Comparison of ENCODE assay signal across 1 cellular context in the genomic region with DNA sequence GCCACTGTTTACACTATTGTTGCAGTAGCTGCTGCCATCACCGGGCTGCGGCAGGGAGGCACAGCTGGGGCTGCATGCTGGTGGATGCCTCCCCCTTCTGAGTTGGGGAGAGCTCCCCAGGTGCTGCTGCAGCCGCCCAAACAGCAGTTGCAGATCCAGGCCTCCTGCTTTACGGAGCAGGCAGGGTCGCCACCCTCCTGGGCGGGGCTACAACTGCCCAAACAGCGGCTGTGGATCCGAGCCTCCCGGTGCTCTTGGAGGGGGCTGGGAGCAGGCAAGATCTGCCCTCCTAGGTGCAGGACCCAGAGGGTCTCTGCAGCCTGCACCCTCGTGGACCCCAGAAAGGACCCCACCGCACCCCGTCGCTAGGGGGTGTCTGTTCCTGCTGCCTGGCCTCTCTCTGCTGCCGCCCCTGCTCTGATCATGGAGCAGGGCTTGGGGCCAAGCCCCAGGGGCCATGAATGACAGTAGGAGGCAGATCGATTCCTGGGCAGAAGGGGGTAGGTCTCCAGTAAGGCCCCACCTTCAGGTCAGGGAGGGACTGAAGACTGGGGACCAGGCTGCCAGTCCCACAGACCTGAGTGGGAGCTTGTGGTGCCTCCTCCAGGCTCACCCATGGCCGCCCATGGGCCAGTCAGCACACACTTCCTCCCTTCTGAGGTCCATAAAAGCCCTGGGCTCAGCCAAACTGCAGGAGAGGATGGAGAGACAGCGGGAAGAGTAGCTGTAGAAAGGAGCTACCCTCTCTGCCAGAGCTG.
TF ChIP-seq lines count a peak whose summit lies in the region.

No MANE protein-coding gene starts in this region.

TF ChIP-seq in K562, 482 proteins besides CTCF, POLR2A, EP300 and RAD21 (continued from another document and continues in another):
- TF ChIP-seq, protein P1, sequence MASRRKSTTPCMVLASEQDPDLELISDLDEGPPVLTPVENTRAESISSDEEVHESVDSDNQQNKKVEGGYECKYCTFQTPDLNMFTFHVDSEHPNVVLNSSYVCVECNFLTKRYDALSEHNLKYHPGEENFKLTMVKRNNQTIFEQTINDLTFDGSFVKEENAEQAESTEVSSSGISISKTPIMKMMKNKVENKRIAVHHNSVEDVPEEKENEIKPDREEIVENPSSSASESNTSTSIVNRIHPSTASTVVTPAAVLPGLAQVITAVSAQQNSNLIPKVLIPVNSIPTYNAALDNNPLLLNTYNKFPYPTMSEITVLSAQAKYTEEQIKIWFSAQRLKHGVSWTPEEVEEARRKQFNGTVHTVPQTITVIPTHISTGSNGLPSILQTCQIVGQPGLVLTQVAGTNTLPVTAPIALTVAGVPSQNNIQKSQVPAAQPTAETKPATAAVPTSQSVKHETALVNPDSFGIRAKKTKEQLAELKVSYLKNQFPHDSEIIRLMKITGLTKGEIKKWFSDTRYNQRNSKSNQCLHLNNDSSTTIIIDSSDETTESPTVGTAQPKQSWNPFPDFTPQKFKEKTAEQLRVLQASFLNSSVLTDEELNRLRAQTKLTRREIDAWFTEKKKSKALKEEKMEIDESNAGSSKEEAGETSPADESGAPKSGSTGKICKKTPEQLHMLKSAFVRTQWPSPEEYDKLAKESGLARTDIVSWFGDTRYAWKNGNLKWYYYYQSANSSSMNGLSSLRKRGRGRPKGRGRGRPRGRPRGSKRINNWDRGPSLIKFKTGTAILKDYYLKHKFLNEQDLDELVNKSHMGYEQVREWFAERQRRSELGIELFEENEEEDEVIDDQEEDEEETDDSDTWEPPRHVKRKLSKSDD (conservative IDR thresholded peaks at IDR 0.05; ENCODE audit: low read length): no peak
- no peak for TF ChIP-seq CEBPG (CRISPR knock-in tag; IDR thresholded peaks at IDR 0.05)
- TF ChIP-seq CEBPG (tag; conservative IDR thresholded peaks at IDR 0.05 in 1 of 2, IDR thresholded peaks at IDR 0.05 in 1 of 2): no peak
- TF ChIP-seq MBD2 (IDR thresholded peaks at IDR 0.05; ENCODE audit: borderline replicate concordance, low read depth): no peak
- TF ChIP-seq U2AF1 (optimal IDR thresholded peaks at IDR 0.05; ENCODE audit: low read depth, low read length): no peak
- TF ChIP-seq CBX2 (IDR thresholded peaks at IDR 0.05; ENCODE audit: insufficient read depth, low read length, poor library complexity, severe bottlenecking): no peak
- no peak for TF ChIP-seq ESRRA (IDR thresholded peaks at IDR 0.05; ENCODE audit: borderline replicate concordance, low read depth)
- no peak for TF ChIP-seq ATF1 (CRISPR knock-in tag; IDR thresholded peaks at IDR 0.05)
- peak; percentile 50 for TF ChIP-seq ATF1 (tag; IDR thresholded peaks at IDR 0.05)
- TF ChIP-seq MYC (IDR thresholded peaks at IDR 0.05; ENCODE audit: low read depth, low read length): peak; percentile 21; the same call in 1 of the 2 replicates
- TF ChIP-seq MYC (CRISPR knock-in tag; IDR thresholded peaks at IDR 0.05; ENCODE audit: borderline replicate concordance, low read depth): no peak
- TF ChIP-seq, protein P2, sequence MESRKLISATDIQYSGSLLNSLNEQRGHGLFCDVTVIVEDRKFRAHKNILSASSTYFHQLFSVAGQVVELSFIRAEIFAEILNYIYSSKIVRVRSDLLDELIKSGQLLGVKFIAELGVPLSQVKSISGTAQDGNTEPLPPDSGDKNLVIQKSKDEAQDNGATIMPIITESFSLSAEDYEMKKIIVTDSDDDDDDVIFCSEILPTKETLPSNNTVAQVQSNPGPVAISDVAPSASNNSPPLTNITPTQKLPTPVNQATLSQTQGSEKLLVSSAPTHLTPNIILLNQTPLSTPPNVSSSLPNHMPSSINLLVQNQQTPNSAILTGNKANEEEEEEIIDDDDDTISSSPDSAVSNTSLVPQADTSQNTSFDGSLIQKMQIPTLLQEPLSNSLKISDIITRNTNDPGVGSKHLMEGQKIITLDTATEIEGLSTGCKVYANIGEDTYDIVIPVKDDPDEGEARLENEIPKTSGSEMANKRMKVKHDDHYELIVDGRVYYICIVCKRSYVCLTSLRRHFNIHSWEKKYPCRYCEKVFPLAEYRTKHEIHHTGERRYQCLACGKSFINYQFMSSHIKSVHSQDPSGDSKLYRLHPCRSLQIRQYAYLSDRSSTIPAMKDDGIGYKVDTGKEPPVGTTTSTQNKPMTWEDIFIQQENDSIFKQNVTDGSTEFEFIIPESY (CRISPR knock-in tag; IDR thresholded peaks at IDR 0.05): no peak
- TF ChIP-seq ZFP1 (CRISPR knock-in tag; IDR thresholded peaks at IDR 0.05): no peak
- TF ChIP-seq, protein P3, sequence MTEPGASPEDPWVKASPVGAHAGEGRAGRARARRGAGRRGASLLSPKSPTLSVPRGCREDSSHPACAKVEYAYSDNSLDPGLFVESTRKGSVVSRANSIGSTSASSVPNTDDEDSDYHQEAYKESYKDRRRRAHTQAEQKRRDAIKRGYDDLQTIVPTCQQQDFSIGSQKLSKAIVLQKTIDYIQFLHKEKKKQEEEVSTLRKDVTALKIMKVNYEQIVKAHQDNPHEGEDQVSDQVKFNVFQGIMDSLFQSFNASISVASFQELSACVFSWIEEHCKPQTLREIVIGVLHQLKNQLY (CRISPR knock-in tag; conservative IDR thresholded peaks at IDR 0.05): no peak
- TF ChIP-seq NR2F6 (CRISPR knock-in tag; IDR thresholded peaks at IDR 0.05): no peak
- TF ChIP-seq, protein P4, sequence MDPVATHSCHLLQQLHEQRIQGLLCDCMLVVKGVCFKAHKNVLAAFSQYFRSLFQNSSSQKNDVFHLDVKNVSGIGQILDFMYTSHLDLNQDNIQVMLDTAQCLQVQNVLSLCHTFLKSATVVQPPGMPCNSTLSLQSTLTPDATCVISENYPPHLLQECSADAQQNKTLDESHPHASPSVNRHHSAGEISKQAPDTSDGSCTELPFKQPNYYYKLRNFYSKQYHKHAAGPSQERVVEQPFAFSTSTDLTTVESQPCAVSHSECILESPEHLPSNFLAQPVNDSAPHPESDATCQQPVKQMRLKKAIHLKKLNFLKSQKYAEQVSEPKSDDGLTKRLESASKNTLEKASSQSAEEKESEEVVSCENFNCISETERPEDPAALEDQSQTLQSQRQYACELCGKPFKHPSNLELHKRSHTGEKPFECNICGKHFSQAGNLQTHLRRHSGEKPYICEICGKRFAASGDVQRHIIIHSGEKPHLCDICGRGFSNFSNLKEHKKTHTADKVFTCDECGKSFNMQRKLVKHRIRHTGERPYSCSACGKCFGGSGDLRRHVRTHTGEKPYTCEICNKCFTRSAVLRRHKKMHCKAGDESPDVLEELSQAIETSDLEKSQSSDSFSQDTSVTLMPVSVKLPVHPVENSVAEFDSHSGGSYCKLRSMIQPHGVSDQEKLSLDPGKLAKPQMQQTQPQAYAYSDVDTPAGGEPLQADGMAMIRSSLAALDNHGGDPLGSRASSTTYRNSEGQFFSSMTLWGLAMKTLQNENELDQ (CRISPR knock-in tag; IDR thresholded peaks at IDR 0.05; ENCODE audit: borderline replicate concordance): no peak
- TF ChIP-seq RBM14 (IDR thresholded peaks at IDR 0.05; ENCODE audit: borderline replicate concordance, insufficient read depth, low read depth, low read length): no peak
- TF ChIP-seq, protein P5, sequence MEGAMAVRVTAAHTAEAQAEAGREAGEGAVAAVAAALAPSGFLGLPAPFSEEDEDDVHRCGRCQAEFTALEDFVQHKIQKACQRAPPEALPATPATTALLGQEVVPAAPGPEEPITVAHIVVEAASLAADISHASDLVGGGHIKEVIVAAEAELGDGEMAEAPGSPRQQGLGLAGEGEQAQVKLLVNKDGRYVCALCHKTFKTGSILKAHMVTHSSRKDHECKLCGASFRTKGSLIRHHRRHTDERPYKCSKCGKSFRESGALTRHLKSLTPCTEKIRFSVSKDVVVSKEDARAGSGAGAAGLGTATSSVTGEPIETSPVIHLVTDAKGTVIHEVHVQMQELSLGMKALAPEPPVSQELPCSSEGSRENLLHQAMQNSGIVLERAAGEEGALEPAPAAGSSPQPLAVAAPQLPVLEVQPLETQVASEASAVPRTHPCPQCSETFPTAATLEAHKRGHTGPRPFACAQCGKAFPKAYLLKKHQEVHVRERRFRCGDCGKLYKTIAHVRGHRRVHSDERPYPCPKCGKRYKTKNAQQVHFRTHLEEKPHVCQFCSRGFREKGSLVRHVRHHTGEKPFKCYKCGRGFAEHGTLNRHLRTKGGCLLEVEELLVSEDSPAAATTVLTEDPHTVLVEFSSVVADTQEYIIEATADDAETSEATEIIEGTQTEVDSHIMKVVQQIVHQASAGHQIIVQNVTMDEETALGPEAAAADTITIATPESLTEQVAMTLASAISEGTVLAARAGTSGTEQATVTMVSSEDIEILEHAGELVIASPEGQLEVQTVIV (CRISPR knock-in tag; IDR thresholded peaks at IDR 0.05; ENCODE audit: borderline replicate concordance): no peak
- TF ChIP-seq, protein P6, sequence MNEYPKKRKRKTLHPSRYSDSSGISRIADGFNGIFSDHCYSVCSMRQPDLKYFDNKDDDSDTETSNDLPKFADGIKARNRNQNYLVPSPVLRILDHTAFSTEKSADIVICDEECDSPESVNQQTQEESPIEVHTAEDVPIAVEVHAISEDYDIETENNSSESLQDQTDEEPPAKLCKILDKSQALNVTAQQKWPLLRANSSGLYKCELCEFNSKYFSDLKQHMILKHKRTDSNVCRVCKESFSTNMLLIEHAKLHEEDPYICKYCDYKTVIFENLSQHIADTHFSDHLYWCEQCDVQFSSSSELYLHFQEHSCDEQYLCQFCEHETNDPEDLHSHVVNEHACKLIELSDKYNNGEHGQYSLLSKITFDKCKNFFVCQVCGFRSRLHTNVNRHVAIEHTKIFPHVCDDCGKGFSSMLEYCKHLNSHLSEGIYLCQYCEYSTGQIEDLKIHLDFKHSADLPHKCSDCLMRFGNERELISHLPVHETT (CRISPR knock-in tag; conservative IDR thresholded peaks at IDR 0.05 in 1 of 2, IDR thresholded peaks at IDR 0.05 in 1 of 2): peak in 1 of 2 experiments; percentile 50; a peak in 1 of 4 replicates
- TF ChIP-seq ZNF507 (tag; conservative IDR thresholded peaks at IDR 0.05): no peak
- no peak for TF ChIP-seq ZNF780A (CRISPR knock-in tag; IDR thresholded peaks at IDR 0.05)
- no peak for TF ChIP-seq TAF15 (IDR thresholded peaks at IDR 0.05; ENCODE audit: low read depth, low read length)
- TF ChIP-seq, protein P7, sequence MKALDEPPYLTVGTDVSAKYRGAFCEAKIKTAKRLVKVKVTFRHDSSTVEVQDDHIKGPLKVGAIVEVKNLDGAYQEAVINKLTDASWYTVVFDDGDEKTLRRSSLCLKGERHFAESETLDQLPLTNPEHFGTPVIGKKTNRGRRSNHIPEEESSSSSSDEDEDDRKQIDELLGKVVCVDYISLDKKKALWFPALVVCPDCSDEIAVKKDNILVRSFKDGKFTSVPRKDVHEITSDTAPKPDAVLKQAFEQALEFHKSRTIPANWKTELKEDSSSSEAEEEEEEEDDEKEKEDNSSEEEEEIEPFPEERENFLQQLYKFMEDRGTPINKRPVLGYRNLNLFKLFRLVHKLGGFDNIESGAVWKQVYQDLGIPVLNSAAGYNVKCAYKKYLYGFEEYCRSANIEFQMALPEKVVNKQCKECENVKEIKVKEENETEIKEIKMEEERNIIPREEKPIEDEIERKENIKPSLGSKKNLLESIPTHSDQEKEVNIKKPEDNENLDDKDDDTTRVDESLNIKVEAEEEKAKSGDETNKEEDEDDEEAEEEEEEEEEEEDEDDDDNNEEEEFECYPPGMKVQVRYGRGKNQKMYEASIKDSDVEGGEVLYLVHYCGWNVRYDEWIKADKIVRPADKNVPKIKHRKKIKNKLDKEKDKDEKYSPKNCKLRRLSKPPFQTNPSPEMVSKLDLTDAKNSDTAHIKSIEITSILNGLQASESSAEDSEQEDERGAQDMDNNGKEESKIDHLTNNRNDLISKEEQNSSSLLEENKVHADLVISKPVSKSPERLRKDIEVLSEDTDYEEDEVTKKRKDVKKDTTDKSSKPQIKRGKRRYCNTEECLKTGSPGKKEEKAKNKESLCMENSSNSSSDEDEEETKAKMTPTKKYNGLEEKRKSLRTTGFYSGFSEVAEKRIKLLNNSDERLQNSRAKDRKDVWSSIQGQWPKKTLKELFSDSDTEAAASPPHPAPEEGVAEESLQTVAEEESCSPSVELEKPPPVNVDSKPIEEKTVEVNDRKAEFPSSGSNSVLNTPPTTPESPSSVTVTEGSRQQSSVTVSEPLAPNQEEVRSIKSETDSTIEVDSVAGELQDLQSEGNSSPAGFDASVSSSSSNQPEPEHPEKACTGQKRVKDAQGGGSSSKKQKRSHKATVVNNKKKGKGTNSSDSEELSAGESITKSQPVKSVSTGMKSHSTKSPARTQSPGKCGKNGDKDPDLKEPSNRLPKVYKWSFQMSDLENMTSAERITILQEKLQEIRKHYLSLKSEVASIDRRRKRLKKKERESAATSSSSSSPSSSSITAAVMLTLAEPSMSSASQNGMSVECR (CRISPR knock-in tag; IDR thresholded peaks at IDR 0.05): no peak
- no peak for TF ChIP-seq SMARCE1 (IDR thresholded peaks at IDR 0.05)
- TF ChIP-seq EP400 (IDR thresholded peaks at IDR 0.05): peak; percentile 62; the same call in 1 of the 2 replicates
- no peak for TF ChIP-seq TCF7 (IDR thresholded peaks at IDR 0.05; ENCODE audit: borderline replicate concordance)
- TF ChIP-seq, protein P8, sequence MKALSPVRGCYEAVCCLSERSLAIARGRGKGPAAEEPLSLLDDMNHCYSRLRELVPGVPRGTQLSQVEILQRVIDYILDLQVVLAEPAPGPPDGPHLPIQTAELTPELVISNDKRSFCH (CRISPR knock-in tag; IDR thresholded peaks at IDR 0.05): no peak
- TF ChIP-seq, protein P8 (tag; IDR thresholded peaks at IDR 0.05): no peak
- TF ChIP-seq ZNF12 (CRISPR knock-in tag; IDR thresholded peaks at IDR 0.05): no peak
- TF ChIP-seq, protein P9, sequence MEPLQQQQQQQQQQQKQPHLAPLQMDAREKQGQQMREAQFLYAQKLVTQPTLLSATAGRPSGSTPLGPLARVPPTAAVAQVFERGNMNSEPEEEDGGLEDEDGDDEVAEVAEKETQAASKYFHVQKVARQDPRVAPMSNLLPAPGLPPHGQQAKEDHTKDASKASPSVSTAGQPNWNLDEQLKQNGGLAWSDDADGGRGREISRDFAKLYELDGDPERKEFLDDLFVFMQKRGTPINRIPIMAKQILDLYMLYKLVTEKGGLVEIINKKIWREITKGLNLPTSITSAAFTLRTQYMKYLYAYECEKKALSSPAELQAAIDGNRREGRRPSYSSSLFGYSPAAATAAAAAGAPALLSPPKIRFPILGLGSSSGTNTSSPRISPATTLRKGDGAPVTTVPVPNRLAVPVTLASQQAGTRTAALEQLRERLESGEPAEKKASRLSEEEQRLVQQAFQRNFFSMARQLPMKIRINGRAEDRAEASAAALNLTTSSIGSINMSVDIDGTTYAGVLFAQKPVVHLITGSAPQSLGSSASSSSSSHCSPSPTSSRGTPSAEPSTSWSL (CRISPR knock-in tag; IDR thresholded peaks at IDR 0.05; ENCODE audit: borderline replicate concordance): no peak
- TF ChIP-seq DPF2 (IDR thresholded peaks at IDR 0.05): peak; percentile 59; the same call in 1 of the 2 replicates
- peak in 1 of 2 experiments; percentile 36; a peak in 1 of 4 replicates for TF ChIP-seq SRF (CRISPR knock-in tag; IDR thresholded peaks at IDR 0.05)
- no peak for TF ChIP-seq NRF1 (conservative IDR thresholded peaks at IDR 0.05 in 1 of 2, IDR thresholded peaks at IDR 0.05 in 1 of 2)
- TF ChIP-seq NR4A1 (CRISPR knock-in tag; IDR thresholded peaks at IDR 0.05): no peak
- TF ChIP-seq NR4A1 (tag; IDR thresholded peaks at IDR 0.05): peak; percentile 30; the same call in 1 of the 2 replicates
- peak; percentile 73 for TF ChIP-seq RBFOX2 (IDR thresholded peaks at IDR 0.05; ENCODE audit: low read depth, low read length)
- peak in 1 of 2 experiments; percentile 46; a peak in 1 of 4 replicates for TF ChIP-seq MAZ (CRISPR knock-in tag; conservative IDR thresholded peaks at IDR 0.05 in 1 of 2, IDR thresholded peaks at IDR 0.05 in 1 of 2)
- no peak for TF ChIP-seq MAFG (tag; conservative IDR thresholded peaks at IDR 0.05)
